Comparison of ENCODE assay signal across 21 cellular contexts in the genomic region with DNA sequence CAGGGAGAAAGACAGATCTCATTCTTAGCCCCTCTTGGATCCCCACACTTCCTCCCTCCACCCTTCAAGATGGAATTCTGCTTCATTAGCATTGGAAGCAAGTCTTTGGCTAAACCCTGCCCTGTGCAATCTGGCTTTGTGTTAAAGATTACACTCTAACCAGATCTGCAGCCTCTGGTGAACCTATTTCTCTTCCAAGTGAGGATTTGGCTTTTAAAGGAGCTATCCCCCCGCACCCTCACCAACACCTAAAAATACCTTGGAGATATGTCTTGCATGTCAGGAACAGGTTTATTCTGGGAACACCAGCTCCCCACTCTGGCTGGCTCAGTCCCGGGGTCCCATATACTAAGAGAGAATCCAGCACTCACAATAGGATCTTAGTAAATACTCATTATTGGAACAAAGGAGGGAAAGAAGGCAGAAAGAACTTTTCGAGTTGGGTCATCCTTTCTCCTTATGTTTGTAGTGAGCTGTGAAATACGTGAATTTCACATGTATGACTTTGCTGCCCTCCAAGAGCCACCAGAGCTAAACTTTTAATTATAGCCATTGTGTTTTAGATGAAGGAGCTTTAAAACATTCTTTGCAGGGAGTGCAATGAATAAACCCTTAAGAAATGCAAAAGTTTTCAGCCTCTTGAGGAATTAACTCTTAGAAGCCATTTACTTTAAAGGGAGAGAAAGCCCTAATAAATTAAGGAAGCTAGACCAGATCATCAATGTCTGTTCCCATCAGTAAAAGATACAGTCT. TPM values are rescaled to one million over a fixed set of nuclear protein-coding genes. Genes with fewer than 3 reads are reported as not detected.
DNase-seq lines count a peak whose midpoint lies in the region; ATAC-seq and TF ChIP-seq lines count a peak whose summit lies in the region.
"Had no signal": no experiment of that assay in that cellular context is flagged by ENCODE, and none has a peak within 500 bp of the region (broad histone marks: within the 10 kb centered on the region; RNA-seq: fewer than 3 reads in every experiment).

No MANE protein-coding gene starts in this region.

- peak; percentile 75 for DNase-seq in GM23338 (ENCODE audit: low spot score)
- no peak for DNase-seq in WTC11 (ENCODE audit: low spot score)
- DNase-seq in heart right ventricle: peak in 1 of 2 donors; percentile 24
- DNase-seq in T-helper 1 cell: no peak
- DNase-seq in CD4-positive, alpha-beta memory T cell: no peak
- no peak for DNase-seq in NCI-H1092 treated with DMSO at 0.1 percent for 48 hours (lab: John Stamatoyannopoulos, UW)
- DNase-seq: C1 segment of cervical spinal cord, DMS 273 treated with DMSO at 0.1 percent for 48 hours, GDM1, HCEC 1CT, NCI-H1417 treated with DMSO at 0.1 percent for 48 hours, NCI-H1930, NCI-H446, NCI-H69 had no signal

- no peaks in the 10 kb centered on the region for H3K79me2 ChIP-seq in GM23338 (replicated peaks; ENCODE audit: insufficient read depth)

- ATAC-seq in GM23338 (peak; percentile 93), WTC11 (peak; percentile 91), heart right ventricle (peak; percentile 50 to 86 (median 71)), GM21717 (IDR thresholded peaks at IDR 0.05; ENCODE audit: unreplicated experiment) (no peak)
- ATAC-seq: GM12878, K562 had no signal

- peaks cover 10% of the 10 kb centered on the region; the same call in 1 of the 2 replicates for H3K36me3 ChIP-seq in GM23338 (ENCODE audit: insufficient read depth)
- H3K36me3 ChIP-seq in heart right ventricle: no peaks in the 10 kb centered on the region
- peaks cover 11% of the 10 kb centered on the region; the same call in 1 of the 2 replicates for H3K36me3 ChIP-seq in iPS-20b (ENCODE audit: insufficient read depth, low read depth, low read length)
- H3K36me3 ChIP-seq in CD4-positive, alpha-beta memory T cell (ENCODE audit: insufficient read depth, low read length): no peaks in the 10 kb centered on the region
- H3K36me3 ChIP-seq: SJSA1 had no signal

- H3K9me2 ChIP-seq in GM23338 (ENCODE audit: insufficient read depth): no peaks in the 10 kb centered on the region

- H3K9ac ChIP-seq in iPS-20b (ENCODE audit: low read depth, low read length): peak overlapping the region; percentile 68; the same call in 1 of the 2 replicates

- CTCF ChIA-PET in WTC11 (lab: Charles Lee): interaction anchor here (1.3 to 3.1 kb wide), 5 partner anchors 13 to 126 kb away, joined by 4 to 33 read pairs (median 8); no protein-coding TSS in a partner anchor
- CTCF ChIA-PET in CD4-positive, alpha-beta memory T cell (lab: Charles Lee; ENCODE audit: partially characterized antibody): interaction anchor here (1.2 kb wide), 1 partner anchor 19 kb away, joined by 3 read pairs; no protein-coding TSS in a partner anchor

- H3K4me3 ChIP-seq in GM23338 (peak overlapping the region; percentile 33), heart right ventricle (no peak overlapping the region), iPS-20b (ENCODE audit: low read length) (peak overlapping the region; percentile 36; the same call in 1 of the 2 replicates)
- H3K4me3 ChIP-seq in CD4-positive, alpha-beta memory T cell (ENCODE audit: low read length in 2 of 2): no peak overlapping the region
- H3K4me3 ChIP-seq: GM12878, K562, SJSA1 had no signal

- H3K4me3 Mint-ChIP-seq in GM23338 (peak overlapping the region; percentile 13; the same call in 1 of the 3 replicates), WTC11 (peak overlapping the region; percentile 32)
- no peak overlapping the region for H3K4me3 Mint-ChIP-seq in CD4-positive, alpha-beta memory T cell

- intact Hi-C loops in heart right ventricle (cut with DNase I): no loop called here
- intact Hi-C loops in CD4-positive, alpha-beta memory T cell (cut with micrococcal nuclease): loop anchor here (10.0 kb wide), 1 partner anchor 49 kb away; no protein-coding TSS in a partner anchor

- peaks cover 26% of the 10 kb centered on the region for H3K4me1 Mint-ChIP-seq in GM23338
- peaks cover 33% of the 10 kb centered on the region for H3K4me1 Mint-ChIP-seq in WTC11
- H3K4me1 Mint-ChIP-seq in CD4-positive, alpha-beta memory T cell: peaks cover 0 to 5% (median 2%) of the 10 kb centered on the region in 4 donors

- peaks cover 0 to 4% (median 0%) of the 10 kb centered on the region in 11 donors for H3K9me3 ChIP-seq in heart right ventricle
- peaks cover 20% of the 10 kb centered on the region for H3K9me3 ChIP-seq in iPS-20b (ENCODE audit: insufficient read depth, low read depth, low read length)
- H3K9me3 ChIP-seq in CD4-positive, alpha-beta memory T cell (ENCODE audit: control insufficient read depth in 1 of 2, low read length in 2 of 2): no peaks in the 10 kb centered on the region
- H3K9me3 ChIP-seq: SJSA1 had no signal

- TF ChIP-seq CTCF in GM23338 (conservative IDR thresholded peaks at IDR 0.05; ENCODE audit: low read depth in 2 of 2) (no peak), WTC11 (IDR thresholded peaks at IDR 0.05) (no peak), heart right ventricle (IDR thresholded peaks at IDR 0.05) (no peak)

- H3K27me3 ChIP-seq in GM23338 (ENCODE audit: insufficient read depth): no peaks in the 10 kb centered on the region
- peaks cover 0 to 13% (median 0%) of the 10 kb centered on the region in 7 donors for H3K27me3 ChIP-seq in heart right ventricle
- H3K27me3 ChIP-seq in iPS-20b (ENCODE audit: insufficient read depth, low read length): no peaks in the 10 kb centered on the region
- H3K27me3 ChIP-seq in CD4-positive, alpha-beta memory T cell (ENCODE audit: insufficient read depth, low read length): no peaks in the 10 kb centered on the region

- no peaks in the 10 kb centered on the region for H4K20me1 ChIP-seq in GM23338 (replicated peaks; ENCODE audit: insufficient read depth)

- H3K4me1 ChIP-seq in GM23338 (ENCODE audit: insufficient read depth): peaks cover 19% of the 10 kb centered on the region
- peaks cover 0 to 13% (median 0%) of the 10 kb centered on the region in 9 donors for H3K4me1 ChIP-seq in heart right ventricle
- peaks cover 18% of the 10 kb centered on the region; the same call in 1 of the 2 replicates for H3K4me1 ChIP-seq in iPS-20b (ENCODE audit: insufficient read depth, low read length)
- peaks cover under 1% of the 10 kb centered on the region for H3K4me1 ChIP-seq in CD4-positive, alpha-beta memory T cell (ENCODE audit: insufficient read depth, low read length)
- H3K4me1 ChIP-seq: SJSA1 had no signal

- WGBS in heart right ventricle, 2 donors: 26 to 28% methylated on average over 4 of the region's 4 CpGs

- H3K27ac ChIP-seq in GM23338 (ENCODE audit: low read depth) (peak overlapping the region; percentile 93), heart right ventricle (peak overlapping the region in 8 of 10 donors; percentile 13 to 73 (median 58)), iPS-20b (ENCODE audit: low read length) (peak overlapping the region; percentile 78)
- no peak overlapping the region for H3K27ac ChIP-seq in CD4-positive, alpha-beta memory T cell (ENCODE audit: low read depth, low read length)
- H3K27ac ChIP-seq: HL-60, RWPE1, SJSA1 had no signal

- peak overlapping the region; percentile 95 for H3K27ac Mint-ChIP-seq in GM23338
- H3K27ac Mint-ChIP-seq in WTC11: peak overlapping the region; percentile 90
- H3K27ac Mint-ChIP-seq in CD4-positive, alpha-beta memory T cell: no peak overlapping the region

- POLR2A ChIA-PET in WTC11 (lab: Charles Lee): interaction anchor here (0.5 to 1.8 kb wide), 3 partner anchors 12 to 69 kb away, joined by 3 to 9 read pairs (median 3); no protein-coding TSS in a partner anchor
- POLR2A ChIA-PET in CD4-positive, alpha-beta memory T cell (lab: Charles Lee; ENCODE audit: partially characterized antibody): interaction anchor here (1.1 kb wide), 1 partner anchor 11 kb away, joined by 3 read pairs; no protein-coding TSS in a partner anchor

- peak overlapping the region; percentile 63 for H3K4me2 ChIP-seq in GM23338

- H3F3A ChIP-seq in GM23338 (replicated peaks; ENCODE audit: low read depth): 0 out of 2 replicates have a peak, but pooled peaks cover 13% of the 10 kb centered on the region

- no peak overlapping the region for H2AFZ ChIP-seq in GM23338

- H3K9me3 Mint-ChIP-seq in GM23338 (peaks cover 29% of the 10 kb centered on the region), WTC11 (peaks cover 22% of the 10 kb centered on the region)
- peaks cover 0 to 4% (median under 1%) of the 10 kb centered on the region in 8 donors for H3K9me3 Mint-ChIP-seq in CD4-positive, alpha-beta memory T cell

- peaks cover 4% of the 10 kb centered on the region for H3K27me3 Mint-ChIP-seq in GM23338 (ENCODE audit: insufficient read depth, low read depth, poor library complexity)
- H3K27me3 Mint-ChIP-seq in WTC11 (ENCODE audit: low read depth): peaks cover 3% of the 10 kb centered on the region; the same call in 1 of the 2 replicates
- H3K27me3 Mint-ChIP-seq in CD4-positive, alpha-beta memory T cell: peaks cover 0 to 9% of the 10 kb centered on the region in 2 donors

- peaks cover 27% of the 10 kb centered on the region for H3K36me3 Mint-ChIP-seq in GM23338 (ENCODE audit: low read depth)
- H3K36me3 Mint-ChIP-seq in WTC11: peaks cover 25% of the 10 kb centered on the region
- H3K36me3 Mint-ChIP-seq in CD4-positive, alpha-beta memory T cell: peaks cover 0 to 3% of the 10 kb centered on the region in 2 donors

TF ChIP-seq in WTC11, 78 proteins besides CTCF, POLR2A, EP300 and RAD21 (continues in another document):
- TF ChIP-seq, protein P1, sequence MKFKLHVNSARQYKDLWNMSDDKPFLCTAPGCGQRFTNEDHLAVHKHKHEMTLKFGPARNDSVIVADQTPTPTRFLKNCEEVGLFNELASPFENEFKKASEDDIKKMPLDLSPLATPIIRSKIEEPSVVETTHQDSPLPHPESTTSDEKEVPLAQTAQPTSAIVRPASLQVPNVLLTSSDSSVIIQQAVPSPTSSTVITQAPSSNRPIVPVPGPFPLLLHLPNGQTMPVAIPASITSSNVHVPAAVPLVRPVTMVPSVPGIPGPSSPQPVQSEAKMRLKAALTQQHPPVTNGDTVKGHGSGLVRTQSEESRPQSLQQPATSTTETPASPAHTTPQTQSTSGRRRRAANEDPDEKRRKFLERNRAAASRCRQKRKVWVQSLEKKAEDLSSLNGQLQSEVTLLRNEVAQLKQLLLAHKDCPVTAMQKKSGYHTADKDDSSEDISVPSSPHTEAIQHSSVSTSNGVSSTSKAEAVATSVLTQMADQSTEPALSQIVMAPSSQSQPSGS (CRISPR knock-in tag; IDR thresholded peaks at IDR 0.05; ENCODE audit: borderline replicate concordance, low read depth): no peak
- TF ChIP-seq, protein P2, sequence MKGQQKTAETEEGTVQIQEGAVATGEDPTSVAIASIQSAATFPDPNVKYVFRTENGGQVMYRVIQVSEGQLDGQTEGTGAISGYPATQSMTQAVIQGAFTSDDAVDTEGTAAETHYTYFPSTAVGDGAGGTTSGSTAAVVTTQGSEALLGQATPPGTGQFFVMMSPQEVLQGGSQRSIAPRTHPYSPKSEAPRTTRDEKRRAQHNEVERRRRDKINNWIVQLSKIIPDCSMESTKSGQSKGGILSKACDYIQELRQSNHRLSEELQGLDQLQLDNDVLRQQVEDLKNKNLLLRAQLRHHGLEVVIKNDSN (CRISPR knock-in tag; IDR thresholded peaks at IDR 0.05): no peak

RNA-seq across cellular contexts. Expression of a gene that starts 53.7 kb away (rescaled TPM):
- total RNA-seq in GM23338 (2014; rRNA removed; shearing (Covaris generic)): 5.9 and 6.8 TPM in 2 replicates
- 7.0 and 8.8 TPM in 2 replicates for polyA plus RNA-seq in GM23338 (2016; fragmentation: Nextera tagmentation; extraction: Ambion mirVana)
- total RNA-seq in WTC11 (2021): 9.3 to 12.7 TPM (median 12.2 TPM) in 3 replicates
- total RNA-seq in heart right ventricle: 10 to 100 TPM; 36.5 to 78.7 (median 52.8) TPM
- 10 to 100 TPM; 12.2 to 24.8 TPM for polyA plus RNA-seq in heart right ventricle
- total RNA-seq in CD4-positive, alpha-beta memory T cell: 1 to 10 TPM; 4.0 to 4.2 TPM
- 1 to 10 TPM in 1 of 2 donors, under 1 TPM in 1; 0.63 to 5.2 TPM for polyA plus RNA-seq in CD4-positive, alpha-beta memory T cell
- total RNA-seq: K562, SJSA1 had no signal

Comparison
In these comparisons a context has a peak if more than half of its experiments do, and no peak if none do; other contexts are left out.
1. H3K4me3 ChIP-seq: peak in GM23338 (single experiment) and iPS-20b (single experiment); none in heart right ventricle (0 of 10) and CD4-positive, alpha-beta memory T cell (0 of 2).
2. H3K27ac Mint-ChIP-seq: peak in GM23338 (single experiment) and WTC11 (single experiment); none in CD4-positive, alpha-beta memory T cell (0 of 7).
3. H3K4me3 Mint-ChIP-seq: peak in GM23338 (single experiment) and WTC11 (single experiment); none in CD4-positive, alpha-beta memory T cell (0 of 8).